In genomic region chr10:71984798-71985388, GRCh38 we compare ENCODE assay signal across 1 cellular context.
TF ChIP-seq lines count a peak whose summit lies in the region.

No MANE protein-coding gene starts in this region.

TF ChIP-seq in endothelial cell of umbilical vein, 7 proteins besides CTCF, POLR2A, EP300 and RAD21 (continued from another document):
- TF ChIP-seq EZH2 (IDR thresholded peaks at IDR 0.05; ENCODE audit: borderline replicate concordance, low read depth, low read length, severe bottlenecking) (no peak), POLR2AphosphoS5 (IDR thresholded peaks at IDR 0.05; ENCODE audit: insufficient read depth, low read depth, low read length) (no peak), GATA2 (IDR thresholded peaks at IDR 0.05; ENCODE audit: insufficient read depth, insufficient read length, low read depth, low read length) (no peak)
